In genomic region chr12:122454739-122455138, GRCh38 we compare ENCODE assay signal across 26 cellular contexts.
"Had no signal": no experiment of that assay in that cellular context is flagged by ENCODE, and none has a peak within 500 bp of the region (broad histone marks: within the 10 kb centered on the region; RNA-seq: fewer than 3 reads in every experiment).

No MANE protein-coding gene starts in this region.

- H3K36me3 Mint-ChIP-seq: activated naive CD4-positive, alpha-beta T cell treated with anti-CD3 and anti-CD28 coated beads, Interleukin-2, amount 50 U/mL, for 72 hours; stimulated activated memory B cell treated with anti-CD40 and anti-IgM and Interleukin-4, amounts not matched to agents 10 μg/mL and 1 μg/mL and 100 μg/mL, for 72 hours; type B pancreatic cell; WTC11 had no signal

- H3K9me3 Mint-ChIP-seq: activated CD8-positive, alpha-beta T cell treated with anti-CD3 and anti-CD28 coated beads for 36 hours; central memory CD8-positive, alpha-beta T cell; effector memory CD8-positive, alpha-beta T cell; nephron; stimulated activated memory B cell treated with anti-CD40 and anti-IgM and Interleukin-4, amounts not matched to agents 10 μg/mL and 1 μg/mL and 100 μg/mL, for 72 hours; type B pancreatic cell; WTC11 had no signal

- H3K27ac Mint-ChIP-seq: nephron had no signal

- H3K9me3 ChIP-seq: breast epithelium, colonic mucosa, esophagus muscularis mucosa, left lung, stomach, suprapubic skin had no signal

- H3K4me3 ChIP-seq: breast epithelium, colonic mucosa, dorsolateral prefrontal cortex, esophagus muscularis mucosa, left lung, lung, smooth muscle cell, stomach, suprapubic skin had no signal

- DNase-seq: activated CD4-positive, alpha-beta T cell treated with anti-CD3 and anti-CD28 coated beads for 4 hours; activated CD8-positive, alpha-beta T cell treated with anti-CD3 and anti-CD28 coated beads for 36 hours; activated T-cell treated with anti-CD3 and anti-CD28 coated beads, Interleukin-2, amount 50 U/mL, for 1 hour; amniotic stem cell; colonic mucosa; dorsolateral prefrontal cortex; effector memory CD8-positive, alpha-beta T cell; hippocampal formation; kidney glomerular epithelial cell; left lung; nucleus accumbens; stimulated activated CD4-positive, alpha-beta T cell treated with anti-CD3 and anti-CD28 coated beads, Interleukin-15, amount 100 ng/mL, for 24 hours; stomach; T-helper 9 cell had no signal

- H3K4me1 ChIP-seq: breast epithelium, esophagus muscularis mucosa had no signal

- H3K36me3 ChIP-seq: breast epithelium, colonic mucosa, esophagus muscularis mucosa, left lung, stomach, suprapubic skin had no signal

- H3K4me1 Mint-ChIP-seq: nephron, WTC11 had no signal

- H3K27ac ChIP-seq: breast epithelium, colonic mucosa, dorsolateral prefrontal cortex, esophagus muscularis mucosa, left lung, stomach, suprapubic skin had no signal

- H3K4me2 ChIP-seq: smooth muscle cell had no signal

- H3K4me3 Mint-ChIP-seq: activated CD8-positive, alpha-beta T cell treated with anti-CD3 and anti-CD28 coated beads for 36 hours; central memory CD8-positive, alpha-beta T cell; nephron; stimulated activated memory B cell treated with anti-CD40 and anti-IgM and Interleukin-4, amounts not matched to agents 10 μg/mL and 1 μg/mL and 100 μg/mL, for 72 hours; type B pancreatic cell; WTC11 had no signal

- H3K27me3 Mint-ChIP-seq: activated CD8-positive, alpha-beta T cell treated with anti-CD3 and anti-CD28 coated beads for 36 hours; central memory CD8-positive, alpha-beta T cell; effector memory CD8-positive, alpha-beta T cell; stimulated activated memory B cell treated with anti-CD40 and anti-IgM and Interleukin-4, amounts not matched to agents 10 μg/mL and 1 μg/mL and 100 μg/mL, for 72 hours; type B pancreatic cell had no signal

- ATAC-seq: effector memory CD8-positive, alpha-beta T cell; sciatic nerve; stimulated activated memory B cell treated with anti-CD40 and anti-IgM and Interleukin-4, amounts not matched to agents 10 μg/mL and 1 μg/mL and 100 μg/mL, for 72 hours; WTC11 had no signal

- H3K27me3 ChIP-seq: breast epithelium, colonic mucosa, dorsolateral prefrontal cortex, esophagus muscularis mucosa, left lung, stomach, suprapubic skin had no signal
